In the genomic region with DNA sequence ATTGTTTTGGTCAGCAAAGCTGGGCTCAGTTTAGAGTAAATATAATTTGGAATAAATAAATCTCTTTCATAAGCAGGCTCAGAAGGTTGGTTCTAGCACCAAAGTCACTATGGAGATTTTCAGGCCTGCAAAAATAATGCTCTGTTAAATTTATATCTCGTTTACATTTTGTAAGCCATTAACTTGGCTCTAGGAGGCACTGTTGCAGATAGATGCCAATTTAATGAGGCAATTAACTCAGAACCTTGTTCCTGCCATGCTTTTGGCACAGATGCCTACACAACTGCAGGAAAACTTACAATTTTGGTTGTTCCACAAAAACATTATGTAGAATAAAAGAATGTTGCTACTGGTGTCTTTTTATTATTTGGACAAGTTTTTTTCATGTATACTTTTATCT, we compare ENCODE assay signal across 23 cellular contexts.
"Had no signal": no experiment of that assay in that cellular context is flagged by ENCODE, and none has a peak within 500 bp of the region (broad histone marks: within the 10 kb centered on the region; RNA-seq: fewer than 3 reads in every experiment).

No MANE protein-coding gene starts in this region.

- H3K27me3 ChIP-seq: breast epithelium, heart left ventricle, right lobe of liver, suprapubic skin, transverse colon had no signal

- H3K36me3 Mint-ChIP-seq: stimulated activated effector memory CD8-positive, alpha-beta T cell treated with anti-CD3 and anti-CD28 coated beads, Interleukin-12 subunit alpha, Interleukin-12 subunit beta, amount 100 ng/mL, for 72 hours had no signal

- H3K27ac Mint-ChIP-seq: activated naive CD8-positive, alpha-beta T cell treated with anti-CD3 and anti-CD28 coated beads for 36 hours; activated T-helper 2 cell treated with anti-CD3 and anti-CD28 coated beads, Interferon-gamma antibody, Interleukin-2, Interleukin-4, amounts not matched to agents 10 μg/mL and 5 μg/mL and 100 μg/mL, durations not matched to agents 14 hours and 24 hours and 36 hours; memory B cell; nephron progenitor cell; stimulated activated effector memory CD8-positive, alpha-beta T cell treated with anti-CD3 and anti-CD28 coated beads, Interleukin-12 subunit alpha, Interleukin-12 subunit beta, amount 100 ng/mL, for 72 hours; stimulated activated naive CD8-positive, alpha-beta T cell treated with anti-CD3 and anti-CD28 coated beads, Interleukin-15, amount 100 ng/mL, for 72 hours; T-helper 2 cell treated with Interferon-gamma antibody and Interleukin-4, amounts not matched to agents 5 μg/mL and 100 μg/mL, for 36 hours had no signal

- H3K27me3 Mint-ChIP-seq: activated naive CD8-positive, alpha-beta T cell treated with anti-CD3 and anti-CD28 coated beads for 36 hours; central memory CD8-positive, alpha-beta T cell; memory B cell; stimulated activated naive CD8-positive, alpha-beta T cell treated with anti-CD3 and anti-CD28 coated beads, Interleukin-15, amount 100 ng/mL, for 72 hours had no signal

- H3K4me3 Mint-ChIP-seq: activated naive CD8-positive, alpha-beta T cell treated with anti-CD3 and anti-CD28 coated beads for 36 hours; central memory CD8-positive, alpha-beta T cell; memory B cell; nephron progenitor cell; stimulated activated effector memory CD8-positive, alpha-beta T cell treated with anti-CD3 and anti-CD28 coated beads, Interleukin-12 subunit alpha, Interleukin-12 subunit beta, amount 100 ng/mL, for 72 hours; stimulated activated naive CD8-positive, alpha-beta T cell treated with anti-CD3 and anti-CD28 coated beads, Interleukin-15, amount 100 ng/mL, for 72 hours; T-helper 2 cell treated with Interferon-gamma antibody and Interleukin-4, amounts not matched to agents 5 μg/mL and 100 μg/mL, for 36 hours had no signal

- H3K4me1 ChIP-seq: breast epithelium, heart left ventricle, right lobe of liver, suprapubic skin, transverse colon had no signal

- ATAC-seq: heart left ventricle; left cardiac atrium; mucosa of descending colon; right lobe of liver; stimulated activated effector memory CD8-positive, alpha-beta T cell treated with anti-CD3 and anti-CD28 coated beads, Interleukin-12 subunit alpha, Interleukin-12 subunit beta, amount 100 ng/mL, for 72 hours; stimulated activated naive CD8-positive, alpha-beta T cell treated with anti-CD3 and anti-CD28 coated beads, Interleukin-15, amount 100 ng/mL, for 72 hours had no signal

- DNase-seq: activated CD4-positive, CD25-positive, alpha-beta regulatory T cell treated with anti-CD3 and anti-CD28 coated beads, Interleukin-2, amount 50 U/mL, for 72 hours; activated naive CD4-positive, alpha-beta T cell; activated naive CD8-positive, alpha-beta T cell treated with anti-CD3 and anti-CD28 coated beads for 36 hours; activated T-cell treated with anti-CD3 and anti-CD28 coated beads, Interleukin-2, amount 50 U/mL, for 1 hour; heart left ventricle; islet precursor cell; left cardiac atrium; mucosa of descending colon; nephron progenitor cell; nucleus accumbens; right lobe of liver; stimulated activated CD4-positive, alpha-beta T cell treated with anti-CD3 and anti-CD28 coated beads, Interleukin-2, amount 100 ng/mL, for 24 hours; stimulated activated naive CD8-positive, alpha-beta T cell treated with anti-CD3 and anti-CD28 coated beads, Interleukin-15, amount 100 ng/mL, for 72 hours; transverse colon had no signal

- H3K9me3 ChIP-seq: breast epithelium, heart left ventricle, right lobe of liver, suprapubic skin, transverse colon had no signal

- H3K4me3 ChIP-seq: breast epithelium, coronary artery, heart left ventricle, mucosa of descending colon, right lobe of liver, skin epidermis, suprapubic skin, transverse colon had no signal

- H3K4me1 Mint-ChIP-seq: nephron progenitor cell; stimulated activated naive CD8-positive, alpha-beta T cell treated with anti-CD3 and anti-CD28 coated beads, Interleukin-15, amount 100 ng/mL, for 72 hours had no signal

- H3K36me3 ChIP-seq: breast epithelium, heart left ventricle, right lobe of liver, suprapubic skin, transverse colon had no signal

- H3K9me3 Mint-ChIP-seq: activated T-helper 2 cell treated with anti-CD3 and anti-CD28 coated beads, Interferon-gamma antibody, Interleukin-2, Interleukin-4, amounts not matched to agents 10 μg/mL and 5 μg/mL and 100 μg/mL, durations not matched to agents 14 hours and 24 hours and 36 hours; central memory CD8-positive, alpha-beta T cell; memory B cell; nephron progenitor cell; stimulated activated effector memory CD8-positive, alpha-beta T cell treated with anti-CD3 and anti-CD28 coated beads, Interleukin-12 subunit alpha, Interleukin-12 subunit beta, amount 100 ng/mL, for 72 hours; T-helper 2 cell treated with Interferon-gamma antibody and Interleukin-4, amounts not matched to agents 5 μg/mL and 100 μg/mL, for 36 hours had no signal
